In genomic region chr9:95666785-95667155, GRCh38 we compare ENCODE assay signal across 28 cellular contexts.
"Had no signal": no experiment of that assay in that cellular context is flagged by ENCODE, and none has a peak within 500 bp of the region (broad histone marks: within the 10 kb centered on the region; RNA-seq: fewer than 3 reads in every experiment).

No MANE protein-coding gene starts in this region.

- H3K36me3 Mint-ChIP-seq: immature natural killer cell; mesothelial cell of epicardium; naive B cell; stimulated activated naive B cell treated with anti-CD40 and anti-IgM and Interleukin-4, amounts not matched to agents 10 μg/mL and 1 μg/mL and 100 μg/mL, for 72 hours had no signal

- H3K27ac ChIP-seq: epithelial cell of prostate, stomach, tibial artery, upper lobe of right lung had no signal

- H3K4me3 Mint-ChIP-seq: activated B cell treated with CpG ODN at 0.5 μM for 24 hours; activated CD4-positive, alpha-beta T cell treated with anti-CD3 and anti-CD28 coated beads for 36 hours; activated CD8-positive, alpha-beta T cell treated with anti-CD3 and anti-CD28 coated beads, Interleukin-2, amount 10 ng/mL, durations not matched to agents 7 days and 5 days; activated T-cell treated with anti-CD3 and anti-CD28 coated beads, Interleukin-2, amount 50 U/mL, for 72 hours; immature natural killer cell; mesothelial cell of epicardium; naive B cell; nephron progenitor cell; stimulated activated naive B cell treated with anti-CD40 and anti-IgM and Interleukin-4, amounts not matched to agents 10 μg/mL and 1 μg/mL and 100 μg/mL, for 72 hours had no signal

- H3K9me3 ChIP-seq: stomach, tibial artery, upper lobe of right lung had no signal

- DNase-seq: activated B cell treated with CpG ODN at 0.5 μM for 24 hours; activated CD4-positive, alpha-beta T cell treated with anti-CD3 and anti-CD28 coated beads for 36 hours; activated CD8-positive, alpha-beta T cell treated with anti-CD3 and anti-CD28 coated beads, Interleukin-2, amount 10 ng/mL, durations not matched to agents 7 days and 5 days; activated naive CD4-positive, alpha-beta T cell; activated T-cell treated with anti-CD3 and anti-CD28 coated beads for 4 hours; activated T-cell treated with anti-CD3 and anti-CD28 coated beads, Interleukin-2, amount 50 U/mL, for 72 hours; effector CD8-positive, alpha-beta T cell; immature natural killer cell; kidney; left colon; mammary epithelial cell; naive B cell; nephron progenitor cell; right cardiac atrium; stimulated activated CD4-positive, alpha-beta T cell treated with anti-CD3 and anti-CD28 coated beads, Interleukin-15, amount 100 ng/mL, for 24 hours; stimulated activated CD4-positive, alpha-beta T cell treated with anti-CD3 and anti-CD28 coated beads, Interleukin-2, amount 100 ng/mL, for 24 hours; stimulated activated naive B cell treated with anti-CD40 and anti-IgM and Interleukin-4, amounts not matched to agents 10 μg/mL and 1 μg/mL and 100 μg/mL, for 72 hours; stomach; T-helper 2 cell; tibial artery; upper lobe of right lung had no signal

- H3K4me1 ChIP-seq: tibial artery, upper lobe of right lung had no signal

- ATAC-seq: activated CD4-positive, alpha-beta T cell treated with anti-CD3 and anti-CD28 coated beads for 36 hours; activated CD8-positive, alpha-beta T cell treated with anti-CD3 and anti-CD28 coated beads, Interleukin-2, amount 10 ng/mL, durations not matched to agents 7 days and 5 days; activated naive CD4-positive, alpha-beta T cell treated with anti-CD3 and anti-CD28 coated beads, Interleukin-2, amount 50 U/mL, for 72 hours; activated T-cell treated with anti-CD3 and anti-CD28 coated beads, Interleukin-2, amount 50 U/mL, for 72 hours; left colon; right cardiac atrium; stimulated activated naive B cell treated with anti-CD40 and anti-IgM and Interleukin-4, amounts not matched to agents 10 μg/mL and 1 μg/mL and 100 μg/mL, for 72 hours; upper lobe of right lung had no signal

- H3K4me3 ChIP-seq: stomach, tibial artery, upper lobe of right lung had no signal

- FAIRE-seq: bronchial epithelial cell, colon, endometrium, frontal cortex, kidney had no signal

- H3K9me3 Mint-ChIP-seq: activated naive CD4-positive, alpha-beta T cell treated with anti-CD3 and anti-CD28 coated beads, Interleukin-2, amount 50 U/mL, for 72 hours; activated T-cell treated with anti-CD3 and anti-CD28 coated beads, Interleukin-2, amount 50 U/mL, for 72 hours; mesothelial cell of epicardium; nephron progenitor cell had no signal

- H3K27me3 ChIP-seq: stomach, upper lobe of right lung had no signal

- H3K4me1 Mint-ChIP-seq: activated B cell treated with CpG ODN at 0.5 μM for 24 hours; activated CD4-positive, alpha-beta T cell treated with anti-CD3 and anti-CD28 coated beads for 36 hours; immature natural killer cell; naive B cell; stimulated activated naive B cell treated with anti-CD40 and anti-IgM and Interleukin-4, amounts not matched to agents 10 μg/mL and 1 μg/mL and 100 μg/mL, for 72 hours had no signal

- H3K36me3 ChIP-seq: stomach, tibial artery, upper lobe of right lung had no signal

- H3K27ac Mint-ChIP-seq: activated B cell treated with CpG ODN at 0.5 μM for 24 hours; activated CD4-positive, alpha-beta T cell treated with anti-CD3 and anti-CD28 coated beads for 36 hours; activated CD8-positive, alpha-beta T cell treated with anti-CD3 and anti-CD28 coated beads, Interleukin-2, amount 10 ng/mL, durations not matched to agents 7 days and 5 days; activated naive CD4-positive, alpha-beta T cell treated with anti-CD3 and anti-CD28 coated beads, Interleukin-2, amount 50 U/mL, for 72 hours; activated T-cell treated with anti-CD3 and anti-CD28 coated beads, Interleukin-2, amount 50 U/mL, for 72 hours; immature natural killer cell; mesothelial cell of epicardium; nephron progenitor cell; stimulated activated naive B cell treated with anti-CD40 and anti-IgM and Interleukin-4, amounts not matched to agents 10 μg/mL and 1 μg/mL and 100 μg/mL, for 72 hours had no signal
